Comparison of ENCODE assay signal across 23 cellular contexts in the genomic region with DNA sequence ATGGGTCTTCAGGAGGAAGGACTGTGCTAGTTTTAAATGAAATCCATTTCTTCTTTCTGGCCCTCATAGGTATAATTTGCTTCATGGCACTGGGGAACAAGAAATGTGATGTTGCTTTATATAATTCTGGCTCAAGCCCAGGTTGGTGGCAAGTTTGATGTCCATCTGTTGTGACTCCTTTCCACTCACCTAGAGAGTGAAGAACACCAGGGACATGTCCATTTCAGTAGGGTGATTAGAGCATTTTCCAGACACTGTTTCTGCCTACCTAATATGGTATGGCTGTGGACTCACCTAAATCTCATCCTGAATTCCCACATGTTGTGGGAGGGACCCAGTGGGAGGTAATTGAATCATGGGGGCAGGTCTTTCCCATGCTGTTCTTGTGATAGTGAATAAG.
"Had no signal": no experiment of that assay in that cellular context is flagged by ENCODE, and none has a peak within 500 bp of the region (broad histone marks: within the 10 kb centered on the region; RNA-seq: fewer than 3 reads in every experiment).

No MANE protein-coding gene starts in this region.

- H3K4me3 ChIP-seq: colonic mucosa, coronary artery, dorsolateral prefrontal cortex, esophagus muscularis mucosa, esophagus squamous epithelium, gastrocnemius medialis, gastroesophageal sphincter, heart right ventricle had no signal

- ATAC-seq: effector memory CD8-positive, alpha-beta T cell; esophagus mucosa; foreskin keratinocyte; gastrocnemius medialis; gastroesophageal sphincter had no signal

- DNase-seq: colonic mucosa; cortex of kidney; dermis blood vessel endothelial cell; dorsolateral prefrontal cortex; effector CD4-positive, alpha-beta T cell; effector CD8-positive, alpha-beta T cell; effector memory CD4-positive, alpha-beta T cell; effector memory CD8-positive, alpha-beta T cell; endodermal cell; erythroblast; esophagus squamous epithelium; foreskin fibroblast; foreskin keratinocyte; foreskin melanocyte; gastrocnemius medialis; glutamatergic neuron; head of caudate nucleus; heart right ventricle had no signal

- H3K36me3 ChIP-seq: colonic mucosa, esophagus muscularis mucosa, esophagus squamous epithelium, gastrocnemius medialis, gastroesophageal sphincter, heart right ventricle had no signal

- H3K9me3 ChIP-seq: colonic mucosa, esophagus muscularis mucosa, gastrocnemius medialis, gastroesophageal sphincter had no signal

- H3K27me3 ChIP-seq: colonic mucosa, esophagus muscularis mucosa, esophagus squamous epithelium, foreskin keratinocyte, gastrocnemius medialis, gastroesophageal sphincter, heart right ventricle had no signal

- H3K27ac ChIP-seq: colonic mucosa, coronary artery, dorsolateral prefrontal cortex, epithelial cell of prostate, esophagus muscularis mucosa, esophagus squamous epithelium, foreskin keratinocyte, gastrocnemius medialis, gastroesophageal sphincter, heart right ventricle had no signal

- H3K4me1 ChIP-seq: colonic mucosa, esophagus squamous epithelium, foreskin keratinocyte, gastrocnemius medialis, gastroesophageal sphincter had no signal
